8 cellular contexts compared by ENCODE assay signal in the genomic region with DNA sequence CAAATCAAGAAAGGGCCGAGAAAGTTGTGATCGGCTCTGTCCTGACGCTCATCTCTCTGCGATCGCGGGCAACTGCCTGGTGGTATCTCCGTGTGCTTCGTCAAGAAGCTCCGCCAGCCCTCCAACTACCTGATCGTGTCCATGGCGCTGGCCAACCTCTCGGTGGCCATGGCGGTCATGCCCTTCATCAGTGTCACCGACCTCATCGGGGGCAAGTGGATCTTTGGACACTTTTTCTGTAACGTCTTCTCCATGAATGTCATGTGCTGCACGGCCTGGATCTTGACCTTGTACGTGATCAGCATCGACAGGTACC. TPM values are rescaled to one million over a fixed set of nuclear protein-coding genes. Genes with fewer than 3 reads are reported as not detected.
DNase-seq lines count a peak whose midpoint lies in the region; ATAC-seq and TF ChIP-seq lines count a peak whose summit lies in the region.

No MANE protein-coding gene starts in this region.

- H3K4me3 ChIP-seq in body of pancreas (peak overlapping the region; percentile 13 to 48), lower lobe of right lung (peak overlapping the region; percentile 83), suprapubic skin (peak overlapping the region; percentile 71)

- H3K4me3 Mint-ChIP-seq in T-helper 1 cell treated with Interleukin-12 subunit alpha and Interleukin-12 subunit beta and Interleukin-4 antibody, amounts not matched to agents 30 μg/mL and 1 μg/mL, for 36 hours = peak overlapping the region; percentile 84

- H3K36me3 Mint-ChIP-seq in T-helper 1 cell treated with Interleukin-12 subunit alpha and Interleukin-12 subunit beta and Interleukin-4 antibody, amounts not matched to agents 30 μg/mL and 1 μg/mL, for 36 hours (ENCODE audit: low read depth) = no peaks in the 10 kb centered on the region

- no peak for ATAC-seq in body of pancreas
- ATAC-seq in lower lobe of right lung = no peak

- 35 to 73% methylated on average over 14 to 19 of the region's 19 CpGs for WGBS in body of pancreas, 2 donors
- 52% methylated on average over 18 of the region's 19 CpGs for WGBS in suprapubic skin

- H3K27ac ChIP-seq in body of pancreas = peak overlapping the region in 3 of 4 donors; percentile 80 to 96 (median 86)
- peak overlapping the region; percentile 92 for H3K27ac ChIP-seq in lower lobe of right lung
- peak overlapping the region; percentile 95 for H3K27ac ChIP-seq in suprapubic skin

- TF ChIP-seq EP300 in suprapubic skin (IDR thresholded peaks at IDR 0.05) = no peak

- no peaks in the 10 kb centered on the region for H3K9me3 Mint-ChIP-seq in T-helper 1 cell treated with Interleukin-12 subunit alpha and Interleukin-12 subunit beta and Interleukin-4 antibody, amounts not matched to agents 30 μg/mL and 1 μg/mL, for 36 hours

- peaks cover 23% of the 10 kb centered on the region for H3K4me1 Mint-ChIP-seq in T-helper 1 cell treated with Interleukin-12 subunit alpha and Interleukin-12 subunit beta and Interleukin-4 antibody, amounts not matched to agents 30 μg/mL and 1 μg/mL, for 36 hours (ENCODE audit: low read depth)

- H3K27me3 Mint-ChIP-seq in T-helper 1 cell treated with Interleukin-12 subunit alpha and Interleukin-12 subunit beta and Interleukin-4 antibody, amounts not matched to agents 30 μg/mL and 1 μg/mL, for 36 hours (ENCODE audit: low read depth) = peaks cover 43% of the 10 kb centered on the region

- H3K36me3 ChIP-seq in body of pancreas (replicated peaks in 1 of 2; ENCODE audit: insufficient read depth in 1 of 2, low read depth in 2 of 2) = no peaks in the 10 kb centered on the region
- H3K36me3 ChIP-seq in lower lobe of right lung = no peaks in the 10 kb centered on the region
- no peaks in the 10 kb centered on the region for H3K36me3 ChIP-seq in suprapubic skin

- H3K27me3 ChIP-seq in body of pancreas = no peaks in the 10 kb centered on the region
- H3K27me3 ChIP-seq in lower lobe of right lung (ENCODE audit: low read depth) = no peaks in the 10 kb centered on the region
- H3K27me3 ChIP-seq in suprapubic skin = no peaks in the 10 kb centered on the region

- DNase-seq in T-helper 1 cell (no peak), body of pancreas (no peak), lower lobe of right lung (no peak), suprapubic skin (ENCODE audit: low spot score in 2 of 2) (no peak), Ammon's horn (ENCODE audit: low spot score) (no peak), cerebellar nuclear complex (lab: John Stamatoyannopoulos, UW) (no peak), superior temporal gyrus (ENCODE audit: extremely low spot score) (no peak)

- intact Hi-C loops in body of pancreas (cut with DNase I) (no loop called here), lower lobe of right lung (cut with DNase I) (no loop called here)

- H3K27ac Mint-ChIP-seq in T-helper 1 cell treated with Interleukin-12 subunit alpha and Interleukin-12 subunit beta and Interleukin-4 antibody, amounts not matched to agents 30 μg/mL and 1 μg/mL, for 36 hours = peak overlapping the region; percentile 47

- H3K9me3 ChIP-seq in body of pancreas = no peaks in the 10 kb centered on the region
- no peaks in the 10 kb centered on the region for H3K9me3 ChIP-seq in lower lobe of right lung
- H3K9me3 ChIP-seq in suprapubic skin = no peaks in the 10 kb centered on the region

- TF ChIP-seq CTCF in body of pancreas (IDR thresholded peaks at IDR 0.05) (no peak), lower lobe of right lung (IDR thresholded peaks at IDR 0.05) (no peak), suprapubic skin (IDR thresholded peaks at IDR 0.05) (no peak)

- H3K4me1 ChIP-seq in body of pancreas (peaks cover 54% of the 10 kb centered on the region), lower lobe of right lung (peaks cover 38% of the 10 kb centered on the region), suprapubic skin (peaks cover 38% of the 10 kb centered on the region)

- TF ChIP-seq POLR2A in body of pancreas (IDR thresholded peaks at IDR 0.05) (no peak), suprapubic skin (IDR thresholded peaks at IDR 0.05) (no peak)

RNA-seq across cellular contexts. Expression of a gene that starts 1.6 kb away (rescaled TPM):
- total RNA-seq in body of pancreas (10 to 100 TPM; 19.4 to 28.8 TPM), lower lobe of right lung (72.7 TPM), suprapubic skin (10 to 100 TPM; 34.2 to 38.7 (median 36.2) TPM)

RNA-seq across cellular contexts. Expression of a gene that starts 42.5 kb away (rescaled TPM):
- 1 to 10 TPM; 8.0 to 9.6 TPM for total RNA-seq in body of pancreas
- total RNA-seq in lower lobe of right lung = 7.5 TPM
- total RNA-seq in suprapubic skin = 10 to 100 TPM; 24.0 to 32.3 (median 27.8) TPM

RNA-seq across cellular contexts. Expression of a gene that starts 49.7 kb away (rescaled TPM):
- total RNA-seq in body of pancreas = not detected
- not detected for total RNA-seq in lower lobe of right lung
- total RNA-seq in suprapubic skin = 10 to 100 TPM in 2 of 4 donors, 1 to 10 TPM in 1, not detected in 1; 2.2 to 97.6 (median 13.4) TPM

Comparison
In these comparisons a context has a peak if more than half of its experiments do, and no peak if none do; other contexts are left out.
1. H3K4me3 ChIP-seq: peak in every context shown above with its lines; median percentile 83 in lower lobe of right lung; 71 in suprapubic skin; 30 in body of pancreas.